1 cellular context compared by ENCODE assay signal in genomic region chr22:18136563-18137320, GRCh38.
TF ChIP-seq lines count a peak whose summit lies in the region.

No MANE protein-coding gene starts in this region.

TF ChIP-seq in K562, 482 proteins besides CTCF, POLR2A, EP300 and RAD21:
- no peak for TF ChIP-seq ZNF830 (CRISPR knock-in tag; IDR thresholded peaks at IDR 0.05)
- no peak for TF ChIP-seq ZNF778 (CRISPR knock-in tag; IDR thresholded peaks at IDR 0.05)
